In genomic region chr20:46363874-46364669, GRCh38 we compare ENCODE assay signal across 1 cellular context.
TF ChIP-seq lines count a peak whose summit lies in the region.

No MANE protein-coding gene starts in this region.

TF ChIP-seq in K562, 482 proteins besides CTCF, POLR2A, EP300 and RAD21 (continued from another document and continues in another):
- TF ChIP-seq AFF1 (IDR thresholded peaks at IDR 0.05; ENCODE audit: low read depth in 1 of 2, partially characterized antibody in 2 of 2) (no peak), PRPF4 (IDR thresholded peaks at IDR 0.05; ENCODE audit: insufficient read depth, low read depth, low read length, poor library complexity, severe bottlenecking) (no peak), ZNF263 (CRISPR knock-in tag; IDR thresholded peaks at IDR 0.05; ENCODE audit: borderline replicate concordance) (0 out of 2 replicates have a peak, but pooled peaks have one; percentile 44), E2F5 (CRISPR knock-in tag; IDR thresholded peaks at IDR 0.05) (no peak), ETV6 (IDR thresholded peaks at IDR 0.05; ENCODE audit: borderline replicate concordance in 1 of 2, low read depth in 2 of 2, low read length in 1 of 2) (no peak), ETV6 (CRISPR knock-in tag; IDR thresholded peaks at IDR 0.05; ENCODE audit: borderline replicate concordance) (no peak), PHB2 (IDR thresholded peaks at IDR 0.05; ENCODE audit: low read depth) (no peak), ZNF280B (CRISPR knock-in tag; IDR thresholded peaks at IDR 0.05) (no peak), THRB (CRISPR knock-in tag; conservative IDR thresholded peaks at IDR 0.05) (no peak), POLR3G (IDR thresholded peaks at IDR 0.05; ENCODE audit: extremely low read depth, insufficient read length, insufficient replicate concordance) (no peak), TAF1 (IDR thresholded peaks at IDR 0.05; ENCODE audit: control insufficient read depth, extremely low read depth, insufficient read depth, low read length, severe bottlenecking) (peak; percentile 73), ZSCAN29 (IDR thresholded peaks at IDR 0.05) (no peak), CHCHD3 (CRISPR knock-in tag; IDR thresholded peaks at IDR 0.05) (no peak), KDM4B (IDR thresholded peaks at IDR 0.05; ENCODE audit: borderline replicate concordance in 2 of 2, low read depth in 1 of 2) (peak in 1 of 2 experiments; percentile 88; a peak in 2 of 4 replicates), HNRNPUL1 (IDR thresholded peaks at IDR 0.05; ENCODE audit: low read length) (no peak), MTA2 (IDR thresholded peaks at IDR 0.05; ENCODE audit: low read depth) (no peak), NR3C1 (CRISPR knock-in tag; IDR thresholded peaks at IDR 0.05) (no peak), ERF (CRISPR knock-in tag; IDR thresholded peaks at IDR 0.05) (no peak), BCL6 (CRISPR knock-in tag; IDR thresholded peaks at IDR 0.05) (no peak), HMGN3 (IDR thresholded peaks at IDR 0.05; ENCODE audit: borderline replicate concordance, extremely low read depth, insufficient read length, low read depth, low read length) (peak; percentile 61), NRF1 (conservative IDR thresholded peaks at IDR 0.05 in 1 of 2, IDR thresholded peaks at IDR 0.05 in 1 of 2) (peak; percentile 27 to 48; a peak in 2 of 4 replicates), ELF2 (CRISPR knock-in tag; IDR thresholded peaks at IDR 0.05) (0 out of 2 replicates have a peak, but pooled peaks have one; percentile 26), MNT (conservative IDR thresholded peaks at IDR 0.05) (peak; percentile 98 to 99), ZNF561 (CRISPR knock-in tag; conservative IDR thresholded peaks at IDR 0.05) (no peak), FOXA1 (IDR thresholded peaks at IDR 0.05; ENCODE audit: borderline replicate concordance) (no peak), ESRRB (CRISPR knock-in tag; IDR thresholded peaks at IDR 0.05; ENCODE audit: borderline replicate concordance) (no peak), ZNF408 (CRISPR knock-in tag; IDR thresholded peaks at IDR 0.05; ENCODE audit: low read depth) (no peak), DPF2 (IDR thresholded peaks at IDR 0.05) (no peak; the same call in 1 of the 2 replicates), SMAD4 (CRISPR knock-in tag; conservative IDR thresholded peaks at IDR 0.05) (no peak), CHAMP1 (IDR thresholded peaks at IDR 0.05) (no peak), NR1H2 (CRISPR knock-in tag; IDR thresholded peaks at IDR 0.05) (no peak), JUNB (CRISPR knock-in tag; conservative IDR thresholded peaks at IDR 0.05) (no peak), POLR2H (tag; IDR thresholded peaks at IDR 0.05; ENCODE audit: low read depth) (no peak; the same call in 1 of the 2 replicates), ZNF384 (IDR thresholded peaks at IDR 0.05; ENCODE audit: low read depth, low read length) (no peak), BRD9 (IDR thresholded peaks at IDR 0.05; ENCODE audit: low read depth, partially characterized antibody) (no peak), SMAD3 (CRISPR knock-in tag; conservative IDR thresholded peaks at IDR 0.05) (no peak), ARID3A (IDR thresholded peaks at IDR 0.05; ENCODE audit: borderline replicate concordance, low read depth, low read length) (no peak), ZBTB2 (IDR thresholded peaks at IDR 0.05) (no peak), THRAP3 (IDR thresholded peaks at IDR 0.05; ENCODE audit: borderline replicate concordance) (no peak), HBP1 (CRISPR knock-in tag; IDR thresholded peaks at IDR 0.05) (no peak), ZNF124 (CRISPR knock-in tag; IDR thresholded peaks at IDR 0.05) (peak; percentile 61; the same call in 1 of the 2 replicates), SAP30 (IDR thresholded peaks at IDR 0.05; ENCODE audit: borderline replicate concordance, insufficient read depth, low read depth, low read length, poor library complexity, severe bottlenecking) (peak; percentile 95)
- TF ChIP-seq, protein P1, sequence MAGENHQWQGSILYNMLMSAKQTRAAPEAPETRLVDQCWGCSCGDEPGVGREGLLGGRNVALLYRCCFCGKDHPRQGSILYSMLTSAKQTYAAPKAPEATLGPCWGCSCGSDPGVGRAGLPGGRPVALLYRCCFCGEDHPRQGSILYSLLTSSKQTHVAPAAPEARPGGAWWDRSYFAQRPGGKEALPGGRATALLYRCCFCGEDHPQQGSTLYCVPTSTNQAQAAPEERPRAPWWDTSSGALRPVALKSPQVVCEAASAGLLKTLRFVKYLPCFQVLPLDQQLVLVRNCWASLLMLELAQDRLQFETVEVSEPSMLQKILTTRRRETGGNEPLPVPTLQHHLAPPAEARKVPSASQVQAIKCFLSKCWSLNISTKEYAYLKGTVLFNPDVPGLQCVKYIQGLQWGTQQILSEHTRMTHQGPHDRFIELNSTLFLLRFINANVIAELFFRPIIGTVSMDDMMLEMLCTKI (IDR thresholded peaks at IDR 0.05; ENCODE audit: partially characterized antibody), result no peak
- TF ChIP-seq, protein P2, sequence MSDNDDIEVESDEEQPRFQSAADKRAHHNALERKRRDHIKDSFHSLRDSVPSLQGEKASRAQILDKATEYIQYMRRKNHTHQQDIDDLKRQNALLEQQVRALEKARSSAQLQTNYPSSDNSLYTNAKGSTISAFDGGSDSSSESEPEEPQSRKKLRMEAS (CRISPR knock-in tag; IDR thresholded peaks at IDR 0.05), result peak; percentile 89
